Comparison of ENCODE assay signal across 24 cellular contexts in the genomic region with DNA sequence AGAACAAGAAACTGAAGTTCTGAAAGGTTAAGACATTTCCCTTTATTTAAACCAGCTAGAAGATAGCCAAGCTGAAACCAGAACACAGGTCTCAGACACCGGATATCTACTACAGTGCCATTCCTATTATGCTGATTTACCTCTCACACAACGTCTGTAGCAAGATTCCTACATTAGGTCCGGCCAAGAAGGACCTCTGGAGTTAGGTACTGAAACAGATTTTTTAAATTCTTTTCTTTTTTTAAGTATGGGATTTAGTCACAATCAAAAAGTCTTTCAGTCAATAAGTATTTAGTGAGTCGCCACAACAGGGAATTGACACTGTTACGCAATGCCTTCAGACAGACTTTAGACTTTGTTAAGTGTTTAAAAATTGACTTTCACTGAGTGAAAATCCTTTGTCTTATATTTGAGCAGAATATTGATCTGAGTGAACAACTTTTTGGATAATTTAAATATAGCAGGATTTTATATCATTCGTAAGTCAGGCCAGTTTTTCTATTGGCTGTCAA. TPM values are rescaled to one million over a fixed set of nuclear protein-coding genes. Genes with fewer than 3 reads are reported as not detected.
"Had no signal": no experiment of that assay in that cellular context is flagged by ENCODE, and none has a peak within 500 bp of the region (broad histone marks: within the 10 kb centered on the region; RNA-seq: fewer than 3 reads in every experiment).

No MANE protein-coding gene starts in this region.

- H3K4me3 Mint-ChIP-seq: activated CD4-positive, alpha-beta memory T cell treated with anti-CD3 and anti-CD28 coated beads, Interleukin-2, amount 10 ng/mL, durations not matched to agents 7 days and 5 days; activated CD4-positive, alpha-beta T cell treated with anti-CD3 and anti-CD28 coated beads for 36 hours; activated T-cell treated with anti-CD3 and anti-CD28 coated beads, Interleukin-2, amount 50 U/mL, for 4 hours; neural crest cell; stimulated activated naive CD8-positive, alpha-beta T cell treated with anti-CD3 and anti-CD28 coated beads, Interleukin-15, amount 100 ng/mL, for 72 hours; T-helper 17 cell had no signal

- H3K27me3 Mint-ChIP-seq: activated CD4-positive, alpha-beta memory T cell treated with anti-CD3 and anti-CD28 coated beads, Interleukin-2, amount 10 ng/mL, durations not matched to agents 7 days and 5 days; activated CD4-positive, alpha-beta T cell treated with anti-CD3 and anti-CD28 coated beads for 36 hours; stimulated activated naive CD8-positive, alpha-beta T cell treated with anti-CD3 and anti-CD28 coated beads, Interleukin-15, amount 100 ng/mL, for 72 hours; T-helper 17 cell had no signal

- H3K9me3 ChIP-seq: adrenal gland, esophagus squamous epithelium, psoas muscle, upper lobe of left lung had no signal

- H3K4me1 Mint-ChIP-seq: activated CD4-positive, alpha-beta memory T cell treated with anti-CD3 and anti-CD28 coated beads, Interleukin-2, amount 10 ng/mL, durations not matched to agents 7 days and 5 days; activated CD4-positive, alpha-beta T cell treated with anti-CD3 and anti-CD28 coated beads for 36 hours; neural crest cell; stimulated activated naive CD8-positive, alpha-beta T cell treated with anti-CD3 and anti-CD28 coated beads, Interleukin-15, amount 100 ng/mL, for 72 hours; T-helper 17 cell had no signal

- ATAC-seq: activated CD4-positive, alpha-beta T cell treated with anti-CD3 and anti-CD28 coated beads for 36 hours; activated T-cell treated with anti-CD3 and anti-CD28 coated beads, Interleukin-2, amount 50 U/mL, for 4 hours; psoas muscle; sciatic nerve; stimulated activated naive CD8-positive, alpha-beta T cell treated with anti-CD3 and anti-CD28 coated beads, Interleukin-15, amount 100 ng/mL, for 72 hours; T-helper 17 cell had no signal

- H3K4me3 ChIP-seq: adrenal gland, coronary artery, esophagus squamous epithelium, lung, psoas muscle, upper lobe of left lung had no signal

- H3K36me3 ChIP-seq: adrenal gland, esophagus squamous epithelium, upper lobe of left lung had no signal

- H3K27ac ChIP-seq: adrenal gland, coronary artery, esophagus squamous epithelium, psoas muscle, upper lobe of left lung had no signal

- DNase-seq: activated CD4-positive, alpha-beta memory T cell treated with anti-CD3 and anti-CD28 coated beads, Interleukin-2, amount 10 ng/mL, durations not matched to agents 7 days and 5 days; activated CD4-positive, alpha-beta T cell treated with anti-CD3 and anti-CD28 coated beads for 36 hours; activated effector memory CD4-positive, alpha-beta T cell treated with Interleukin-2 at 50 U/mL for 16 hours; activated naive CD4-positive, alpha-beta T cell treated with anti-CD3 and anti-CD28 coated beads, Interleukin-2, amount 50 U/mL, for 16 hours; activated T-cell treated with anti-CD3 and anti-CD28 coated beads, Interleukin-2, amount 50 U/mL, for 4 hours; adrenal gland; caudate nucleus; effector CD4-positive, alpha-beta T cell; esophagus squamous epithelium; hypothalamus; midbrain; psoas muscle; stimulated activated CD4-positive, alpha-beta T cell treated with anti-CD3 and anti-CD28 coated beads, Interleukin-1b, Interleukin-23, amount 100 ng/mL, for 48 hours; stimulated activated naive CD8-positive, alpha-beta T cell treated with anti-CD3 and anti-CD28 coated beads, Interleukin-15, amount 100 ng/mL, for 72 hours; T-helper 17 cell; upper lobe of left lung had no signal

- H3K4me1 ChIP-seq: adrenal gland, esophagus squamous epithelium, psoas muscle, upper lobe of left lung had no signal

- H3K27ac Mint-ChIP-seq: activated CD4-positive, alpha-beta memory T cell treated with anti-CD3 and anti-CD28 coated beads, Interleukin-2, amount 10 ng/mL, durations not matched to agents 7 days and 5 days; activated CD4-positive, alpha-beta T cell treated with anti-CD3 and anti-CD28 coated beads for 36 hours; stimulated activated naive CD8-positive, alpha-beta T cell treated with anti-CD3 and anti-CD28 coated beads, Interleukin-15, amount 100 ng/mL, for 72 hours; T-helper 17 cell had no signal

- H3K27me3 ChIP-seq: adrenal gland, esophagus squamous epithelium, upper lobe of left lung had no signal

RNA-seq across cellular contexts. Expression of a gene that starts 26.5 kb away (rescaled TPM):
- total RNA-seq: activated CD4-positive, alpha-beta memory T cell treated with anti-CD3 and anti-CD28 coated beads, Interleukin-2, amount 10 ng/mL, durations not matched to agents 7 days and 5 days; activated CD4-positive, alpha-beta T cell treated with anti-CD3 and anti-CD28 coated beads for 36 hours; activated T-cell treated with anti-CD3 and anti-CD28 coated beads, Interleukin-2, amount 50 U/mL, for 4 hours; adrenal gland; esophagus squamous epithelium; fibroblast of villous mesenchyme; glomerular endothelial cell; lung; neural crest cell; osteocyte; psoas muscle; sciatic nerve; T-helper 17 cell; temporal lobe; upper lobe of left lung had no signal
- polyA plus RNA-seq: adrenal gland, lung, psoas muscle had no signal
